In the genomic region with DNA sequence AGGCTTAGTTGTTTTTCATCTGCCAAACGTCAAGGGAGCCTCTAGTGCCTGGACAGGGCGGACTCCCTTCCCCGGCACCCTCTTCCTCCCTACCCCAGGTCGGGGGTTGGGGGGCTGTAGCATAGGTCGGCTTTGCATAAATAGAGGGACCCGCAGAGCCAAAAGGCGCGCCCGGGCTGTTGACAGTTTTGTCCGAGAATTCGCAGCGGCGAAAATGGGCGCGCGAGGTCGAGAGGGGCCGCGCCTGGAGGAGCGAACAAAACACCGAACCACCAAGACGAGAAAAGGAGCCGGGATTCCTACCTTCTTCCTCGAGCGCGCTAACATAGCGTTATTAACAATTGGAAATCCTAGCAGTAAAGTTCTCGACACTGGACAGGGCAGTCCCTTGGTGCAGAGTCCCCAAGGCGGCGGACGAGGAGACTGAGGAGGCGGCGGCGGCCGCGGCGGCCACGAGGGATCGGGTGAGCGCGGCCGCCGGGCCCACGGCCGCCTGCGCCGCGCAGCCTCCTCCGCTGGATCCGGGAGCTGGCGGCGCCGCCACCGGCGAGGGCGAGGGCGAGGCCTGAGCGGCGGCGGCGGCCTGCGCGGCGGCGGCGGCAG, we compare ENCODE assay signal across 8 cellular contexts. TPM values are rescaled to one million over a fixed set of nuclear protein-coding genes. Genes with fewer than 3 reads are reported as not detected.
DNase-seq lines count a peak whose midpoint lies in the region; ATAC-seq and TF ChIP-seq lines count a peak whose summit lies in the region.

No MANE protein-coding gene starts in this region.

- peaks cover 0 to 6% (median 3%) of the 10 kb centered on the region in 5 donors for H3K36me3 Mint-ChIP-seq in naive thymus-derived CD4-positive, alpha-beta T cell

- peaks cover 70 to 84% (median 74%) of the 10 kb centered on the region in 5 donors for H3K27me3 Mint-ChIP-seq in naive thymus-derived CD4-positive, alpha-beta T cell

- peaks cover 0 to 49% (median 19%) of the 10 kb centered on the region in 11 donors for H3K9me3 Mint-ChIP-seq in naive thymus-derived CD4-positive, alpha-beta T cell

- WGBS in body of pancreas, 2 donors: 9 to 15% methylated on average over 19 to 48 of the region's 66 CpGs
- WGBS in lower leg skin, 2 donors: 7 to 12% methylated on average over 38 to 51 of the region's 66 CpGs

- intact Hi-C loops in body of pancreas (cut with DNase I) (loop anchor here (5.0 kb wide), 1 partner anchor 229 kb away; no protein-coding TSS in a partner anchor), lower leg skin (cut with DNase I; ENCODE audit: low total_unique reads) (no loop called here)
- intact Hi-C loops in naive thymus-derived CD4-positive, alpha-beta T cell (cut with micrococcal nuclease): loop anchor here in 1 of 2 donors (10.0 kb wide), 1 partner anchor 632 kb away; a partner anchor contains a TSS

- peaks cover 0 to 27% (median 21%) of the 10 kb centered on the region in 7 donors for H3K4me1 Mint-ChIP-seq in naive thymus-derived CD4-positive, alpha-beta T cell

- peak overlapping the region; percentile 55 to 88 (median 70) for H3K4me3 Mint-ChIP-seq in naive thymus-derived CD4-positive, alpha-beta T cell

- H3K27ac Mint-ChIP-seq in naive thymus-derived CD4-positive, alpha-beta T cell: peak overlapping the region in 3 of 9 donors; percentile 1 to 77 (median 17)

- no peaks in the 10 kb centered on the region for H3K36me3 ChIP-seq in body of pancreas (replicated peaks in 1 of 2; ENCODE audit: insufficient read depth in 1 of 2, low read depth in 2 of 2)
- H3K36me3 ChIP-seq in naive thymus-derived CD4-positive, alpha-beta T cell (ENCODE audit: control insufficient read depth in 2 of 3, insufficient read depth in 3 of 3, low read length in 3 of 3): no peaks in the 10 kb centered on the region

- TF ChIP-seq CTCF in body of pancreas (IDR thresholded peaks at IDR 0.05): no peak
- no peak for TF ChIP-seq CTCF in lower leg skin (IDR thresholded peaks at IDR 0.05)

- DNase-seq in COR-L47 (lab: John Stamatoyannopoulos, UW) (peak; percentile 21), KBM-7 (peak; percentile 44), body of pancreas (no peak), epidermal melanocyte (ENCODE audit: insufficient read length, low spot score) (no peak), lower leg skin (ENCODE audit: low spot score in 2 of 2) (no peak), SHP77 (lab: John Stamatoyannopoulos, UW) (no peak)
- peak in 1 of 9 donors; percentile 18 for DNase-seq in naive thymus-derived CD4-positive, alpha-beta T cell

- CTCF ChIA-PET in naive thymus-derived CD4-positive, alpha-beta T cell (lab: Charles Lee): no interaction called here

- peaks cover 21% of the 10 kb centered on the region for H3K4me1 ChIP-seq in body of pancreas
- H3K4me1 ChIP-seq in naive thymus-derived CD4-positive, alpha-beta T cell (ENCODE audit: control insufficient read depth in 2 of 2, insufficient read depth in 2 of 2, low read length in 2 of 2): peaks cover 11 to 14% of the 10 kb centered on the region in 2 donors

- in situ Hi-C loops in KBM-7 (cut with MboI; ENCODE audit: low pct_unique_long_range_greater_than_20kb, low sequenced_read_pairs): no loop called here

- peaks cover 9 to 77% of the 10 kb centered on the region in 2 donors for H3K27me3 ChIP-seq in body of pancreas
- H3K27me3 ChIP-seq in naive thymus-derived CD4-positive, alpha-beta T cell (ENCODE audit: control insufficient read depth in 2 of 2, insufficient read depth in 2 of 2, low read length in 2 of 2): peaks cover 69 to 71% of the 10 kb centered on the region in 2 donors

- TF ChIP-seq POLR2A in body of pancreas (IDR thresholded peaks at IDR 0.05): no peak
- TF ChIP-seq POLR2A in lower leg skin (IDR thresholded peaks at IDR 0.05): no peak

- H3K4me3 ChIP-seq in body of pancreas: no peak overlapping the region
- H3K4me3 ChIP-seq in naive thymus-derived CD4-positive, alpha-beta T cell (ENCODE audit: low read length): no peak overlapping the region
- no peak overlapping the region for H3K4me3 ChIP-seq in lower leg skin (ENCODE audit: low read depth, poor library complexity, severe bottlenecking)

- H3K9me3 ChIP-seq in body of pancreas: no peaks in the 10 kb centered on the region
- H3K9me3 ChIP-seq in naive thymus-derived CD4-positive, alpha-beta T cell (ENCODE audit: control insufficient read depth in 2 of 3, low read length in 3 of 3): peaks cover 0 to 4% (median 0%) of the 10 kb centered on the region in 3 experiments

- H3K27ac ChIP-seq in body of pancreas: no peak overlapping the region
- H3K27ac ChIP-seq in naive thymus-derived CD4-positive, alpha-beta T cell (ENCODE audit: low read depth, low read length): no peak overlapping the region

- POLR2A ChIA-PET in naive thymus-derived CD4-positive, alpha-beta T cell (lab: Charles Lee): no interaction called here

- ATAC-seq in body of pancreas: peak; percentile 3
- ATAC-seq in naive thymus-derived CD4-positive, alpha-beta T cell: peak; percentile 2
- ATAC-seq in GM18909 (IDR thresholded peaks at IDR 0.05; ENCODE audit: poor library complexity, unreplicated experiment): no peak

RNA-seq across cellular contexts. Expression of a gene that starts 1.8 kb away (rescaled TPM):
- not detected for total RNA-seq in body of pancreas
- under 1 TPM in 2 of 5 experiments, not detected in 3; 0.16 to 0.32 TPM for total RNA-seq in naive thymus-derived CD4-positive, alpha-beta T cell
- not detected for polyA plus RNA-seq in naive thymus-derived CD4-positive, alpha-beta T cell
- total RNA-seq in lower leg skin: 1 to 10 TPM in 3 of 4 donors, under 1 TPM in 1; 0.63 to 2.2 (median 1.8) TPM

RNA-seq across cellular contexts. Expression of a gene that starts 51.5 kb away (rescaled TPM):
- 100 to 1,000 TPM; 147 to 346 TPM for total RNA-seq in body of pancreas
- 100 to 1,000 TPM; 557 to 758 (median 700) TPM for total RNA-seq in naive thymus-derived CD4-positive, alpha-beta T cell
- polyA plus RNA-seq in naive thymus-derived CD4-positive, alpha-beta T cell: 100 to 1,000 TPM; 693 to 843 TPM
- 1,000 to 10,000 TPM in 1 of 4 donors, 100 to 1,000 TPM in 3; 596 to 1,008 (median 649) TPM for total RNA-seq in lower leg skin

Comparison
In these comparisons a context has a peak if more than half of its experiments do, and no peak if none do; other contexts are left out.
1. DNase-seq: peak in COR-L47 (single experiment) and KBM-7 (single experiment); none in body of pancreas (0 of 4), epidermal melanocyte (single experiment), lower leg skin (0 of 2) and SHP77 (0 of 2).